In genomic region chr4:122921971-122922876, GRCh38 we compare ENCODE assay signal across 8 cellular contexts. TPM values are rescaled to one million over a fixed set of nuclear protein-coding genes. Genes with fewer than 3 reads are reported as not detected.
DNase-seq lines count a peak whose midpoint lies in the region; ATAC-seq, FAIRE-seq and TF ChIP-seq lines count a peak whose summit lies in the region.

Gene NUDT6 (minus strand): TSS chr4:122922597. CDS start chr4:122922572, 25 bp downstream.

- H3K27ac Mint-ChIP-seq in neural progenitor cell: peak within 1 kb of the TSS; percentile 70

- peaks cover 9% of the 10 kb centered on the region for H3K4me1 Mint-ChIP-seq in neural progenitor cell

- H4K20me1 ChIP-seq in neural progenitor cell (ENCODE audit: low read depth): no peaks in the 10 kb centered on the region

- no peaks in the 10 kb centered on the region for H3K36me3 Mint-ChIP-seq in neural progenitor cell

- H3K36me3 ChIP-seq in neural progenitor cell (no peaks in the 10 kb centered on the region), thymus (ENCODE audit: control insufficient read depth, insufficient read depth) (no peaks in the 10 kb centered on the region)

- H3K4me3 ChIP-seq in neural progenitor cell (peak within 1 kb of the TSS; percentile 92), thymus (ENCODE audit: low read length) (peak within 1 kb of the TSS; percentile 70)

- H3K79me2 ChIP-seq in neural progenitor cell (ENCODE audit: low read depth): peaks cover 63% of the 10 kb centered on the region

- no peak for FAIRE-seq in RCC 7860 (lab: Jason Lieb, UNC)

- H3K4me1 ChIP-seq in neural progenitor cell (peaks cover 14% of the 10 kb centered on the region), thymus (ENCODE audit: control insufficient read depth, insufficient read depth, low read length) (peaks cover 3% of the 10 kb centered on the region)

- TF ChIP-seq CTCF in neural progenitor cell (IDR thresholded peaks at IDR 0.05): no peak

- H3K9me3 ChIP-seq in neural progenitor cell (ENCODE audit: low read depth) (no peaks in the 10 kb centered on the region), thymus (ENCODE audit: control insufficient read depth) (no peaks in the 10 kb centered on the region)

- DNase-seq in DMS79 (lab: John Stamatoyannopoulos, UW) (peak; percentile 19), HT1080 (ENCODE audit: low read depth) (peak; percentile 68), RCC 7860 (ENCODE audit: low spot score) (peak; percentile 40), activated gamma-delta T cell treated with Interleukin-2 at 50 U/mL for 16 hours (peak; percentile 17), foreskin melanocyte (peak; percentile 66), neural progenitor cell (ENCODE audit: low spot score) (peak; percentile 88)

- peak within 1 kb of the TSS; percentile 86 for H3K27ac ChIP-seq in neural progenitor cell
- H3K27ac ChIP-seq in thymus (ENCODE audit: low read depth): peak within 1 kb of the TSS; percentile 91

- no peaks in the 10 kb centered on the region for H3K9me3 Mint-ChIP-seq in neural progenitor cell

- peak within 1 kb of the TSS; percentile 61 for H3K9ac ChIP-seq in neural progenitor cell

- no peak within 1 kb of the TSS for H3K4me3 Mint-ChIP-seq in neural progenitor cell

- peak within 1 kb of the TSS; percentile 92 for H2AFZ ChIP-seq in neural progenitor cell (replicated peaks)

- peaks cover 21% of the 10 kb centered on the region for H3F3A ChIP-seq in neural progenitor cell (ENCODE audit: low read depth)

- WGBS in thymus: under 1% methylated on average over 63 of the region's 63 CpGs

- peak; percentile 73 for ATAC-seq in GM21423 (IDR thresholded peaks at IDR 0.05; ENCODE audit: unreplicated experiment)

- H3K4me2 ChIP-seq in neural progenitor cell: peak within 1 kb of the TSS; percentile 98

- H3K27me3 Mint-ChIP-seq in neural progenitor cell (ENCODE audit: insufficient read depth, low read depth): no peaks in the 10 kb centered on the region

- no peaks in the 10 kb centered on the region for H3K27me3 ChIP-seq in neural progenitor cell
- H3K27me3 ChIP-seq in thymus (ENCODE audit: control insufficient read depth, insufficient read depth): no peaks in the 10 kb centered on the region

RNA-seq across cellular contexts. Expression of gene NUDT6, which starts in this region (rescaled TPM):
- 13.6 and 14.6 TPM in 2 replicates for total RNA-seq in HT1080 (2014; rRNA removed; shearing (Covaris generic))
- 10.3 TPM in 2 replicates for polyA plus RNA-seq in HT1080 (2015; cell fraction: cytosol; rRNA removed)
- polyA plus RNA-seq in HT1080 (2015; cell fraction: nucleus; rRNA removed): 20.6 and 22.7 TPM in 2 replicates
- 20.9 and 21.1 TPM in 2 replicates for total RNA-seq in neural progenitor cell (ENCODE audit: low replicate concordance)
- polyA plus RNA-seq in thymus: 12.3 TPM

Comparison
In these comparisons a context has a peak if more than half of its experiments do, and no peak if none do; other contexts are left out.
1. Peak in every context shown above with its lines: DNase-seq, ATAC-seq, H3K4me3 ChIP-seq and H3K27ac ChIP-seq.
2. DNase-seq: peak in every context shown above with its lines; median percentile 88 in neural progenitor cell; 68 in HT1080; 66 in foreskin melanocyte; 40 in RCC 7860; 19 in DMS79; 17 in activated gamma-delta T cell treated with Interleukin-2 at 50 U/mL for 16 hours.